Comparison of ENCODE assay signal across 19 cellular contexts in the genomic region with DNA sequence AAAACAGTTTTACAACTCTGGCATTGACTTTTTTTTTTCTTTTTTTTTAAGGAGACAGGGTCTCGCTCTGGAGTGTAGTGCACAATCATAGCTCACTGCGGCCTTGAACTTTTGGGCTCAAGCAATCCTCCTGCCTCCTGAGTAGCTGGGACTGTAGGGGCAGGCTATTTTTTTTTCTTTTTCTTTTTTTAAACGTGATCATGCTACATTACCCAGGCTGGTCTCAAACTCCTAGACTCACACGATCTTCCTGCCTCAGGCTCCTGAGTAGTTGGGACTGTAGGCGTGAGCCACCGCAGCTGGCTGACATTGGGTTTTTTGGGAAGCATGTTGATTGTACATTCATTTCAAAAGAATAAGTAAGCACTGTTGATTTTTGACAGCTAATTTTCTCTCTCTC. TPM values are rescaled to one million over a fixed set of nuclear protein-coding genes. Genes with fewer than 3 reads are reported as not detected.
A peak's percentile ranks its signal among the peaks of the same experiment; 100 is the strongest.
DNase-seq lines count a peak whose midpoint lies in the region; ATAC-seq and TF ChIP-seq lines count a peak whose summit lies in the region.
"Had no signal": no experiment of that assay in that cellular context is flagged by ENCODE, and none has a peak within 500 bp of the region (broad histone marks: within the 10 kb centered on the region; RNA-seq: fewer than 3 reads in every experiment).

No MANE protein-coding gene starts in this region.

- TF ChIP-seq CTCF in left ventricle myocardium inferior (IDR thresholded peaks at IDR 0.05; ENCODE audit: borderline replicate concordance) (no peak), WTC11 (IDR thresholded peaks at IDR 0.05) (no peak), ovary (IDR thresholded peaks at IDR 0.05) (no peak), lower lobe of right lung (IDR thresholded peaks at IDR 0.05) (no peak)

- H3K36me3 Mint-ChIP-seq in WTC11 = peaks cover 25% of the 10 kb centered on the region
- H3K36me3 Mint-ChIP-seq: IgD-negative memory B cell had no signal

- H3K4me3 ChIP-seq in left ventricle myocardium inferior (no peak overlapping the region), ovary (no peak overlapping the region), lower lobe of right lung (no peak overlapping the region)
- H3K4me3 ChIP-seq: MG63, Peyer's patch had no signal

- H3K27me3 Mint-ChIP-seq in WTC11 (ENCODE audit: low read depth) = no peaks in the 10 kb centered on the region
- H3K27me3 Mint-ChIP-seq: CD4-positive, alpha-beta memory T cell; IgD-negative memory B cell had no signal

- WGBS in ovary, 3 donors = 9 to 20% (median 14%) methylated on average over 6 of the region's 6 CpGs

- no peak overlapping the region for H3K4me3 Mint-ChIP-seq in WTC11
- H3K4me3 Mint-ChIP-seq: CD4-positive, alpha-beta memory T cell; IgD-negative memory B cell had no signal

- H3K27ac ChIP-seq in left ventricle myocardium inferior (replicated peaks) = peak overlapping the region; percentile 49
- peak overlapping the region; percentile 12 to 64 for H3K27ac ChIP-seq in ovary
- no peak overlapping the region for H3K27ac ChIP-seq in lower lobe of right lung
- H3K27ac ChIP-seq: Peyer's patch had no signal

- no peak for TF ChIP-seq POLR2A in ovary (IDR thresholded peaks at IDR 0.05)

- POLR2A ChIA-PET in WTC11 (lab: Charles Lee) = no interaction called here

- ATAC-seq in Right ventricle myocardium superior (ENCODE audit: poor library complexity) = no peak
- ATAC-seq in WTC11 = no peak
- ATAC-seq in lower lobe of right lung = no peak

- CTCF ChIA-PET in WTC11 (lab: Charles Lee) = no interaction called here

- peaks cover 4% of the 10 kb centered on the region for H3K4me1 Mint-ChIP-seq in WTC11

- H3K36me3 ChIP-seq in left ventricle myocardium inferior (peaks cover 24% of the 10 kb centered on the region), ovary (no peaks in the 10 kb centered on the region), lower lobe of right lung (peaks cover 64% of the 10 kb centered on the region)

- 0 out of 2 replicates have a peak overlapping the region, but pooled peaks have one; percentile 39 for H3K27ac Mint-ChIP-seq in WTC11
- H3K27ac Mint-ChIP-seq: IgD-negative memory B cell had no signal

- intact Hi-C loops in left ventricle myocardium inferior (cut with micrococcal nuclease) = no loop called here
- intact Hi-C loops in Right ventricle myocardium superior (cut with DNase I) = no loop called here
- intact Hi-C loops in ovary (cut with DNase I) = no loop called here
- intact Hi-C loops in lower lobe of right lung (cut with DNase I) = no loop called here

- no peaks in the 10 kb centered on the region for H3K9me3 ChIP-seq in left ventricle myocardium inferior (replicated peaks)
- H3K9me3 ChIP-seq in ovary = no peaks in the 10 kb centered on the region
- no peaks in the 10 kb centered on the region for H3K9me3 ChIP-seq in lower lobe of right lung
- H3K9me3 ChIP-seq: MG63, Peyer's patch had no signal

- DNase-seq in left ventricle myocardium inferior (no peak), Right ventricle myocardium superior (no peak), WTC11 (ENCODE audit: low spot score) (no peak), ovary (peak; percentile 32 to 62 (median 57)), lower lobe of right lung (no peak), H4 (ENCODE audit: low spot score) (no peak)
- DNase-seq in stimulated activated CD4-positive, alpha-beta T cell treated with anti-CD3 and anti-CD28 coated beads, Interleukin-1b, Interleukin-23, amount 100 ng/mL, for 48 hours = no peak
- DNase-seq: Calu3; CD4-positive, alpha-beta memory T cell; GF-D8; HCEC 1CT; Karpas-422; MG63; NCI-H1048; NCI-H1436 treated with DMSO at 0.1 percent for 48 hours; NCI-H2029 treated with DMSO at 0.1 percent for 48 hours; NCI-H2171 treated with DMSO at 0.1 percent for 48 hours; Peyer's patch had no signal

- H3K9me3 Mint-ChIP-seq in WTC11 = no peaks in the 10 kb centered on the region
- H3K9me3 Mint-ChIP-seq: IgD-negative memory B cell had no signal

- no peak for TF ChIP-seq EP300 in ovary (IDR thresholded peaks at IDR 0.05)

- H3K4me1 ChIP-seq in left ventricle myocardium inferior (peaks cover 85% of the 10 kb centered on the region), ovary (ENCODE audit: insufficient read depth) (peaks cover 10% of the 10 kb centered on the region), lower lobe of right lung (no peaks in the 10 kb centered on the region)
- H3K4me1 ChIP-seq: Peyer's patch had no signal

- H3K27me3 ChIP-seq in left ventricle myocardium inferior (ENCODE audit: low read depth) = no peaks in the 10 kb centered on the region
- H3K27me3 ChIP-seq in ovary = no peaks in the 10 kb centered on the region
- no peaks in the 10 kb centered on the region for H3K27me3 ChIP-seq in lower lobe of right lung (ENCODE audit: low read depth)
- H3K27me3 ChIP-seq: MG63, Peyer's patch had no signal

TF ChIP-seq in WTC11, 78 proteins besides CTCF, POLR2A, EP300 and RAD21:
- TF ChIP-seq FOXK1 (CRISPR knock-in tag; IDR thresholded peaks at IDR 0.05) (no peak), TEAD4 (CRISPR knock-in tag; IDR thresholded peaks at IDR 0.05) (no peak), GRHL2 (CRISPR knock-in tag; IDR thresholded peaks at IDR 0.05; ENCODE audit: insufficient replicate concordance, severe bottlenecking) (no peak)

RNA-seq across cellular contexts. Expression of a gene that starts 32.1 kb away (rescaled TPM):
- 34.3 TPM for total RNA-seq in left ventricle myocardium inferior
- total RNA-seq in Right ventricle myocardium superior = 35.6 TPM
- total RNA-seq in WTC11 (2021) = 76.8 to 86.3 TPM (median 77.4 TPM) in 3 replicates
- total RNA-seq in ovary = 10 to 100 TPM; 29.0 to 80.7 (median 60.4) TPM
- 10 to 100 TPM; 22.1 to 38.3 TPM for polyA plus RNA-seq in ovary
- 49.4 TPM for total RNA-seq in lower lobe of right lung
- 9.7 and 10.1 TPM in 2 replicates for total RNA-seq in H4 (2014; rRNA removed; shearing (Covaris generic))

Comparison
In these comparisons a context has a peak if more than half of its experiments do, and no peak if none do; other contexts are left out.
1. DNase-seq: peak in ovary (5 of 5); none in left ventricle myocardium inferior (single experiment), Right ventricle myocardium superior (single experiment), WTC11 (single experiment), stimulated activated CD4-positive, alpha-beta T cell treated with anti-CD3 and anti-CD28 coated beads, Interleukin-1b, Interleukin-23, amount 100 ng/mL, for 48 hours (single experiment), lower lobe of right lung (single experiment) and H4 (single experiment).